Comparison of ENCODE assay signal across 20 cellular contexts in the genomic region with DNA sequence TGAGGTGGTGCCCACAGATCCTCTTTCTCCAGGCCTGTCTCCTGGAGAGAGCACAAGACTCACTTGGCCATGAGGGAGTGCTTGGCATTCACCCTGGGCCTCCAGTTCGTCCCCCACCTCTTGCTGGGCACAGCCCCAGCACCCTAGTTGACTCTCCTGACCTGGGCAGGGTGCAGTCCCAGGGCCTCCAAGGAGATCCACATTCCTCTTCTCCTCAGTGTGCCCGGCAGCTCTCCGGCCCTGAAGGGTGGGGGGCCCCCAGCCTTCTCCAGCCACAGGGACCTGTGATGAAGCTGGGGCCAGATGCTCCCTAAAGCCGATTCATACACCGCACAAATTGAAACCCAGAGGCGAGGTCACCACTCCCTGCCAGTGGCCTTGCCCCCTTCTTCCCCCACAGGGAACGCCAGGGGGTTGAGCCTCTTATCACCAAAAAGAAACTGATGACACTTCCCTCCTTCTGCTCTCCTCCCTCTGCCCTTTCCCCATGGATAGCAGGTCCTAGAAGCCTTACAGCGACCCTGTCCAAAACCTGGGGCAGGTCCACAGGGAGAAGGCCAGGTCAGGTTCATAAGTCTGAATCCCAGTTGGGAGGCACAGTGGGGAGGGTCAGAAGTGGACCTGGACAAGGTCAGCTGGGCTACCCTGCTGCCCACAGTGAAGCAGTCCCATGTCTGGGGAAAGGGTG. TPM values are rescaled to one million over a fixed set of nuclear protein-coding genes. Genes with fewer than 3 reads are reported as not detected.
DNase-seq lines count a peak whose midpoint lies in the region; ATAC-seq and TF ChIP-seq lines count a peak whose summit lies in the region.
"Had no signal": no experiment of that assay in that cellular context is flagged by ENCODE, and none has a peak within 500 bp of the region (broad histone marks: within the 10 kb centered on the region; RNA-seq: fewer than 3 reads in every experiment).

No MANE protein-coding gene starts in this region.

- no peak overlapping the region for H4K91ac ChIP-seq in neuronal stem cell (ENCODE audit: low read depth, low read length, poor library complexity)

- H3K4ac ChIP-seq in neuronal stem cell (ENCODE audit: low read length), result no peak overlapping the region

- no peak for TF ChIP-seq CTCF in GM13977 (IDR thresholded peaks at IDR 0.05; ENCODE audit: extremely low read depth, insufficient read depth, missing control alignments)
- no peak for TF ChIP-seq CTCF in HEK293 (tag by site-specific recombination; IDR thresholded peaks at IDR 0.05)

- no CpG with 5 or more reads among the region's 8 CpGs for WGBS in neuronal stem cell (ENCODE audit: extremely low coverage in 2 of 2, insufficient read length in 2 of 2, insufficient replicate concordance in 1 of 2), 2 donors

- peaks cover 0 to 43% of the 10 kb centered on the region in 2 experiments; a peak in 1 of 3 replicates for H3K36me3 ChIP-seq in HEK293 (ENCODE audit: control insufficient read depth in 2 of 2, insufficient read depth in 1 of 2, low read length in 2 of 2)
- peaks cover 0 to 74% of the 10 kb centered on the region in 2 donors for H3K36me3 ChIP-seq in neuronal stem cell (replicated peaks in 1 of 2; ENCODE audit: control insufficient read depth in 2 of 2, insufficient read depth in 2 of 2, low read length in 2 of 2)
- H3K36me3 ChIP-seq: MG63, Peyer's patch had no signal

- H2BK12ac ChIP-seq in neuronal stem cell (ENCODE audit: low read length), result no peak overlapping the region

- peak overlapping the region; percentile 28 for H3K18ac ChIP-seq in neuronal stem cell (ENCODE audit: low read length)

- DNase-seq in GM13977 (ENCODE audit: low spot score) (peak; percentile 44), epidermal melanocyte (ENCODE audit: insufficient read length, low spot score) (peak; percentile 16), neuronal stem cell (ENCODE audit: low spot score) (no peak), mucosa of gallbladder (ENCODE audit: low spot score) (no peak), HUDEP-2 (lab: John Stamatoyannopoulos, UW; ENCODE audit: unreplicated experiment in 76 of 76) (no peak)
- no peak for DNase-seq in activated CD4-positive, alpha-beta T cell treated with anti-CD3 and anti-CD28 coated beads, Interleukin-2, amount 50 U/mL, for 1 hour
- DNase-seq: ACHN, AML-193, COR-L47, EL, Karpas-422, MG63, NCI-H1092, NCI-H146, NCI-H2081, NCI-H524, Peyer's patch, SHP77 treated with DMSO at 0.1 percent for 48 hours had no signal

- H3K4me1 ChIP-seq in HEK293 (ENCODE audit: control insufficient read depth, insufficient read depth, low read length) (peaks cover 5% of the 10 kb centered on the region; the same call in 1 of the 2 replicates), neuronal stem cell (ENCODE audit: control insufficient read depth in 2 of 2, insufficient read depth in 1 of 2, low read depth in 1 of 2, low read length in 2 of 2) (peaks cover 0 to 53% of the 10 kb centered on the region in 2 donors)

- peak overlapping the region; percentile 44 for H3K9ac ChIP-seq in neuronal stem cell (ENCODE audit: low read depth, low read length, poor library complexity)

- H3K4me2 ChIP-seq in neuronal stem cell (ENCODE audit: insufficient read depth, low read length, poor library complexity, severe bottlenecking), result no peak overlapping the region

- H3K9me3 ChIP-seq in HEK293 (ENCODE audit: control insufficient read depth, insufficient read depth, low read depth, low read length), result no peaks in the 10 kb centered on the region
- H3K9me3 ChIP-seq in neuronal stem cell (replicated peaks in 1 of 2; ENCODE audit: control insufficient read depth in 2 of 2, insufficient read depth in 1 of 2, low read depth in 1 of 2, low read length in 2 of 2), result peaks cover 0 to 8% of the 10 kb centered on the region in 2 donors
- H3K9me3 ChIP-seq: MG63, Peyer's patch had no signal

- no peak overlapping the region for H2BK15ac ChIP-seq in neuronal stem cell (ENCODE audit: low read length)

- H2BK5ac ChIP-seq in neuronal stem cell (ENCODE audit: low read length), result no peak overlapping the region

- peak overlapping the region; percentile 2 for H2BK120ac ChIP-seq in neuronal stem cell (ENCODE audit: low read depth, low read length)

- no peak overlapping the region for H4K8ac ChIP-seq in neuronal stem cell (ENCODE audit: low read depth, low read length)

- H2AK5ac ChIP-seq in neuronal stem cell (ENCODE audit: low read depth, low read length), result peak overlapping the region; percentile 46

- no peak overlapping the region for H2AFZ ChIP-seq in neuronal stem cell (ENCODE audit: low read length)

- no peaks in the 10 kb centered on the region for H3K79me1 ChIP-seq in neuronal stem cell (ENCODE audit: low read depth, low read length)

- no peak overlapping the region for H3K4me3 ChIP-seq in HEK293 (ENCODE audit: low read depth, low read length)
- H3K4me3 ChIP-seq in neuronal stem cell (ENCODE audit: low read length in 2 of 2), result peak overlapping the region in 1 of 2 donors; percentile 70
- H3K4me3 ChIP-seq: MG63, Peyer's patch had no signal

- H3K27me3 ChIP-seq in neuronal stem cell (ENCODE audit: control insufficient read depth in 3 of 3, insufficient read depth in 3 of 3, low read depth in 1 of 3, low read length in 3 of 3), result peaks cover 7 to 94% (median 85%) of the 10 kb centered on the region in 3 experiments
- H3K27me3 ChIP-seq: MG63 had no signal

- no peak overlapping the region for H3K27ac ChIP-seq in HEK293 (ENCODE audit: extremely low read depth, low read depth, low read length)
- no peak overlapping the region for H3K27ac ChIP-seq in neuronal stem cell (replicated peaks; ENCODE audit: low read length)
- H3K27ac ChIP-seq: Peyer's patch had no signal

- no peak for ATAC-seq in GM19397 (IDR thresholded peaks at IDR 0.05; ENCODE audit: unreplicated experiment)

- in situ Hi-C loops in GM13977 (cut with MboI; ENCODE audit: low pct_unique_long_range_greater_than_20kb, low sequenced_read_pairs, unreplicated experiment), result loop anchor here (25.0 kb wide), 1 partner anchor 1551 kb away; a partner anchor contains a TSS

- H3K14ac ChIP-seq in neuronal stem cell (ENCODE audit: low read length), result no peak overlapping the region

- H3K23ac ChIP-seq in neuronal stem cell (ENCODE audit: low read depth, low read length, poor library complexity), result peak overlapping the region; percentile 52

- POLR2A ChIA-PET in HEK293 (lab: Yijun Ruan, JAX), result no interaction called here

- CTCF ChIA-PET in HEK293 (lab: Yijun Ruan, JAX), result interaction anchor here (0.6 kb wide), 1 partner anchor 52 kb away, joined by 3 read pairs; no protein-coding TSS in a partner anchor

TF ChIP-seq in HEK293, 187 proteins besides CTCF, POLR2A, EP300 and RAD21 (continues in another document):
- TF ChIP-seq, protein P1, sequence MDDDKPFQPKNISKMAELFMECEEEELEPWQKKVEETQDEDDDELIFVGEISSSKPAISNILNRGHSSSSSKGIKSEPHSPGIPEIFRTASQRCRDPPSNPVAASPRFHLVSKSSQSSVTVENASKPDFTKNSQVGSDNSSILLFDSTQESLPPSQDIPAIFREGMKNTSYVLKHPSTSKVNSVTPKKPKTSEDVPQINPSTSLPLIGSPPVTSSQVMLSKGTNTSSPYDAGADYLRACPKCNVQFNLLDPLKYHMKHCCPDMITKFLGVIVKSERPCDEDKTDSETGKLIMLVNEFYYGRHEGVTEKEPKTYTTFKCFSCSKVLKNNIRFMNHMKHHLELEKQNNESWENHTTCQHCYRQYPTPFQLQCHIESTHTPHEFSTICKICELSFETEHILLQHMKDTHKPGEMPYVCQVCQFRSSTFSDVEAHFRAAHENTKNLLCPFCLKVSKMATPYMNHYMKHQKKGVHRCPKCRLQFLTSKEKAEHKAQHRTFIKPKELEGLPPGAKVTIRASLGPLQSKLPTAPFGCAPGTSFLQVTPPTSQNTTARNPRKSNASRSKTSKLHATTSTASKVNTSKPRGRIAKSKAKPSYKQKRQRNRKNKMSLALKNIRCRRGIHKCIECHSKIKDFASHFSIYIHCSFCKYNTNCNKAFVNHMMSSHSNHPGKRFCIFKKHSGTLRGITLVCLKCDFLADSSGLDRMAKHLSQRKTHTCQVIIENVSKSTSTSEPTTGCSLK (tag by site-specific recombination; IDR thresholded peaks at IDR 0.05), result no peak
- TF ChIP-seq, protein P2, sequence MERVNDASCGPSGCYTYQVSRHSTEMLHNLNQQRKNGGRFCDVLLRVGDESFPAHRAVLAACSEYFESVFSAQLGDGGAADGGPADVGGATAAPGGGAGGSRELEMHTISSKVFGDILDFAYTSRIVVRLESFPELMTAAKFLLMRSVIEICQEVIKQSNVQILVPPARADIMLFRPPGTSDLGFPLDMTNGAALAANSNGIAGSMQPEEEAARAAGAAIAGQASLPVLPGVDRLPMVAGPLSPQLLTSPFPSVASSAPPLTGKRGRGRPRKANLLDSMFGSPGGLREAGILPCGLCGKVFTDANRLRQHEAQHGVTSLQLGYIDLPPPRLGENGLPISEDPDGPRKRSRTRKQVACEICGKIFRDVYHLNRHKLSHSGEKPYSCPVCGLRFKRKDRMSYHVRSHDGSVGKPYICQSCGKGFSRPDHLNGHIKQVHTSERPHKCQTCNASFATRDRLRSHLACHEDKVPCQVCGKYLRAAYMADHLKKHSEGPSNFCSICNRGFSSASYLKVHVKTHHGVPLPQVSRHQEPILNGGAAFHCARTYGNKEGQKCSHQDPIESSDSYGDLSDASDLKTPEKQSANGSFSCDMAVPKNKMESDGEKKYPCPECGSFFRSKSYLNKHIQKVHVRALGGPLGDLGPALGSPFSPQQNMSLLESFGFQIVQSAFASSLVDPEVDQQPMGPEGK (tag by site-specific recombination; IDR thresholded peaks at IDR 0.05), result peak; percentile 28; the same call in 1 of the 2 replicates
- TF ChIP-seq ZNF433 (tag by site-specific recombination; IDR thresholded peaks at IDR 0.05; ENCODE audit: low read depth), result no peak
- no peak for TF ChIP-seq ZNF23 (tag by site-specific recombination; IDR thresholded peaks at IDR 0.05; ENCODE audit: borderline replicate concordance)
- TF ChIP-seq ZIC2 (tag by site-specific recombination; IDR thresholded peaks at IDR 0.05), result peak; percentile 45
- no peak for TF ChIP-seq ZSCAN16 (tag by site-specific recombination; IDR thresholded peaks at IDR 0.05)
- 0 out of 2 replicates have a peak, but pooled peaks have one; percentile 6 for TF ChIP-seq SP2 (tag by site-specific recombination; IDR thresholded peaks at IDR 0.05)
- TF ChIP-seq ZBTB20 (tag by site-specific recombination; IDR thresholded peaks at IDR 0.05), result no peak
- no peak for TF ChIP-seq ZNF48 (tag by site-specific recombination; IDR thresholded peaks at IDR 0.05)
- no peak for TF ChIP-seq ZNF529 (tag by site-specific recombination; IDR thresholded peaks at IDR 0.05; ENCODE audit: insufficient replicate concordance)
- TF ChIP-seq ZBTB1 (tag by site-specific recombination; IDR thresholded peaks at IDR 0.05), result no peak
- peak; percentile 83 for TF ChIP-seq ZNF341 (tag by site-specific recombination; IDR thresholded peaks at IDR 0.05; ENCODE audit: low read depth)

RNA-seq across cellular contexts. Expression of a gene that starts 3.1 kb away (rescaled TPM):
- polyA plus RNA-seq in neuronal stem cell (2013, experiment 1 of 2), result not detected
- not detected for polyA plus RNA-seq in neuronal stem cell (2013, experiment 2 of 2)
- not detected for total RNA-seq in mucosa of gallbladder
- total RNA-seq: Peyer's patch had no signal

Comparison
In these comparisons a context has a peak if more than half of its experiments do, and no peak if none do; other contexts are left out.
1. DNase-seq: peak in GM13977 (single experiment) and epidermal melanocyte (single experiment); none in neuronal stem cell (single experiment), mucosa of gallbladder (single experiment), HUDEP-2 (0 of 76) and activated CD4-positive, alpha-beta T cell treated with anti-CD3 and anti-CD28 coated beads, Interleukin-2, amount 50 U/mL, for 1 hour (single experiment).